ENCODE assay signal across 1 cellular context in the genomic region with DNA sequence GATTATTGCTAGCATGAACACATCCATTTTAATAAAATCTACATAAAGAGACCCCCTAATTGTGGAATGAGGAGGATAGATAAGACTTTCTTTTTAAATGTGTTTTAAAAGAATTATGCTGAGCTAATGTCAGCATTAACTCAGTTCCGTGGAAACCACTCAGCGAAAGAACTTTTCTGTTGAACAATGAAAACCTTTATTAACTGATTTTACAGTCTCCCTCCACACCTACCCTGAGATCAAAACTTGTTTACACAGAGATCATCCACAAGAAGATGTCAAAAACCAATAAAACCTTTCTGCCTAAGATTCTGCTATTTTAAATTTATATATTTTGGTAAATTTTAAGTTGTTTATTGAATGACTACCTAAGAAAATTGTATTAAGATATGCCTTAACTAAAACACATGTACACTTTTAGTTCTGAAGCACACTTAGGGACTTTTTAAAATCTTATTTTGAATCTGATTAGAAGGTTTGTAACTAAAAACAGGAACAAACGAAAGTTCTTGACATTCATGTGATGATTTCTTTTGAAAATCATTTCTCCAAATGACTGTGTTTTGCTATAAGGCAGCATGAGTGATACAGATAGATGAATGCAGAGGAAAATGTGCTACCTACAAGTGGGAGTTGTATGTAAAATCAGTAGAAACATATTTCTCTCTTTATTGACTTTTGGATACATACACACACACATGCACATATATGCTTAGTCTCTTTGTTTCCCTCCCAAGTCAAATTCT.
TF ChIP-seq lines count a peak whose summit lies in the region.

No MANE protein-coding gene starts in this region.

TF ChIP-seq in GM12878, 131 proteins besides CTCF, POLR2A, EP300 and RAD21 (continued from another document and continues in another):
- TF ChIP-seq, protein P1, sequence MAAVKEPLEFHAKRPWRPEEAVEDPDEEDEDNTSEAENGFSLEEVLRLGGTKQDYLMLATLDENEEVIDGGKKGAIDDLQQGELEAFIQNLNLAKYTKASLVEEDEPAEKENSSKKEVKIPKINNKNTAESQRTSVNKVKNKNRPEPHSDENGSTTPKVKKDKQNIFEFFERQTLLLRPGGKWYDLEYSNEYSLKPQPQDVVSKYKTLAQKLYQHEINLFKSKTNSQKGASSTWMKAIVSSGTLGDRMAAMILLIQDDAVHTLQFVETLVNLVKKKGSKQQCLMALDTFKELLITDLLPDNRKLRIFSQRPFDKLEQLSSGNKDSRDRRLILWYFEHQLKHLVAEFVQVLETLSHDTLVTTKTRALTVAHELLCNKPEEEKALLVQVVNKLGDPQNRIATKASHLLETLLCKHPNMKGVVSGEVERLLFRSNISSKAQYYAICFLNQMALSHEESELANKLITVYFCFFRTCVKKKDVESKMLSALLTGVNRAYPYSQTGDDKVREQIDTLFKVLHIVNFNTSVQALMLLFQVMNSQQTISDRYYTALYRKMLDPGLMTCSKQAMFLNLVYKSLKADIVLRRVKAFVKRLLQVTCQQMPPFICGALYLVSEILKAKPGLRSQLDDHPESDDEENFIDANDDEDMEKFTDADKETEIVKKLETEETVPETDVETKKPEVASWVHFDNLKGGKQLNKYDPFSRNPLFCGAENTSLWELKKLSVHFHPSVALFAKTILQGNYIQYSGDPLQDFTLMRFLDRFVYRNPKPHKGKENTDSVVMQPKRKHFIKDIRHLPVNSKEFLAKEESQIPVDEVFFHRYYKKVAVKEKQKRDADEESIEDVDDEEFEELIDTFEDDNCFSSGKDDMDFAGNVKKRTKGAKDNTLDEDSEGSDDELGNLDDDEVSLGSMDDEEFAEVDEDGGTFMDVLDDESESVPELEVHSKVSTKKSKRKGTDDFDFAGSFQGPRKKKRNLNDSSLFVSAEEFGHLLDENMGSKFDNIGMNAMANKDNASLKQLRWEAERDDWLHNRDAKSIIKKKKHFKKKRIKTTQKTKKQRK (IDR thresholded peaks at IDR 0.05; ENCODE audit: low read depth, low read length): no peak
- TF ChIP-seq, protein P2, sequence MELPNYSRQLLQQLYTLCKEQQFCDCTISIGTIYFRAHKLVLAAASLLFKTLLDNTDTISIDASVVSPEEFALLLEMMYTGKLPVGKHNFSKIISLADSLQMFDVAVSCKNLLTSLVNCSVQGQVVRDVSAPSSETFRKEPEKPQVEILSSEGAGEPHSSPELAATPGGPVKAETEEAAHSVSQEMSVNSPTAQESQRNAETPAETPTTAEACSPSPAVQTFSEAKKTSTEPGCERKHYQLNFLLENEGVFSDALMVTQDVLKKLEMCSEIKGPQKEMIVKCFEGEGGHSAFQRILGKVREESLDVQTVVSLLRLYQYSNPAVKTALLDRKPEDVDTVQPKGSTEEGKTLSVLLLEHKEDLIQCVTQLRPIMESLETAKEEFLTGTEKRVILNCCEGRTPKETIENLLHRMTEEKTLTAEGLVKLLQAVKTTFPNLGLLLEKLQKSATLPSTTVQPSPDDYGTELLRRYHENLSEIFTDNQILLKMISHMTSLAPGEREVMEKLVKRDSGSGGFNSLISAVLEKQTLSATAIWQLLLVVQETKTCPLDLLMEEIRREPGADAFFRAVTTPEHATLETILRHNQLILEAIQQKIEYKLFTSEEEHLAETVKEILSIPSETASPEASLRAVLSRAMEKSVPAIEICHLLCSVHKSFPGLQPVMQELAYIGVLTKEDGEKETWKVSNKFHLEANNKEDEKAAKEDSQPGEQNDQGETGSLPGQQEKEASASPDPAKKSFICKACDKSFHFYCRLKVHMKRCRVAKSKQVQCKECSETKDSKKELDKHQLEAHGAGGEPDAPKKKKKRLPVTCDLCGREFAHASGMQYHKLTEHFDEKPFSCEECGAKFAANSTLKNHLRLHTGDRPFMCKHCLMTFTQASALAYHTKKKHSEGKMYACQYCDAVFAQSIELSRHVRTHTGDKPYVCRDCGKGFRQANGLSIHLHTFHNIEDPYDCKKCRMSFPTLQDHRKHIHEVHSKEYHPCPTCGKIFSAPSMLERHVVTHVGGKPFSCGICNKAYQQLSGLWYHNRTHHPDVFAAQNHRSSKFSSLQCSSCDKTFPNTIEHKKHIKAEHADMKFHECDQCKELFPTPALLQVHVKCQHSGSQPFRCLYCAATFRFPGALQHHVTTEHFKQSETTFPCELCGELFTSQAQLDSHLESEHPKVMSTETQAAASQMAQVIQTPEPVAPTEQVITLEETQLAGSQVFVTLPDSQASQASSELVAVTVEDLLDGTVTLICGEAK (IDR thresholded peaks at IDR 0.05; ENCODE audit: borderline replicate concordance): peak; percentile 42; the same call in 1 of the 2 replicates
- peak; percentile 58 to 75; a peak in 3 of 4 replicates for TF ChIP-seq IKZF2 (IDR thresholded peaks at IDR 0.05)
- 0 out of 2 replicates have a peak, but pooled peaks have one; percentile 65 for TF ChIP-seq STAT3 (IDR thresholded peaks at IDR 0.05; ENCODE audit: low read depth, low read length)
- peak; percentile 83 for TF ChIP-seq JUNB (IDR thresholded peaks at IDR 0.05)
- TF ChIP-seq, protein P3, sequence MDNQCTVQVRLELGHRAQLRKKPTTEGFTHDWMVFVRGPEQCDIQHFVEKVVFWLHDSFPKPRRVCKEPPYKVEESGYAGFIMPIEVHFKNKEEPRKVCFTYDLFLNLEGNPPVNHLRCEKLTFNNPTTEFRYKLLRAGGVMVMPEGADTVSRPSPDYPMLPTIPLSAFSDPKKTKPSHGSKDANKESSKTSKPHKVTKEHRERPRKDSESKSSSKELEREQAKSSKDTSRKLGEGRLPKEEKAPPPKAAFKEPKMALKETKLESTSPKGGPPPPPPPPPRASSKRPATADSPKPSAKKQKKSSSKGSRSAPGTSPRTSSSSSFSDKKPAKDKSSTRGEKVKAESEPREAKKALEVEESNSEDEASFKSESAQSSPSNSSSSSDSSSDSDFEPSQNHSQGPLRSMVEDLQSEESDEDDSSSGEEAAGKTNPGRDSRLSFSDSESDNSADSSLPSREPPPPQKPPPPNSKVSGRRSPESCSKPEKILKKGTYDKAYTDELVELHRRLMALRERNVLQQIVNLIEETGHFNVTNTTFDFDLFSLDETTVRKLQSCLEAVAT (IDR thresholded peaks at IDR 0.05): peak; percentile 46; the same call in 1 of the 2 replicates
- TF ChIP-seq ZNF274 (IDR thresholded peaks at IDR 0.05; ENCODE audit: insufficient read depth, insufficient read length): no peak
- TF ChIP-seq, protein P4, sequence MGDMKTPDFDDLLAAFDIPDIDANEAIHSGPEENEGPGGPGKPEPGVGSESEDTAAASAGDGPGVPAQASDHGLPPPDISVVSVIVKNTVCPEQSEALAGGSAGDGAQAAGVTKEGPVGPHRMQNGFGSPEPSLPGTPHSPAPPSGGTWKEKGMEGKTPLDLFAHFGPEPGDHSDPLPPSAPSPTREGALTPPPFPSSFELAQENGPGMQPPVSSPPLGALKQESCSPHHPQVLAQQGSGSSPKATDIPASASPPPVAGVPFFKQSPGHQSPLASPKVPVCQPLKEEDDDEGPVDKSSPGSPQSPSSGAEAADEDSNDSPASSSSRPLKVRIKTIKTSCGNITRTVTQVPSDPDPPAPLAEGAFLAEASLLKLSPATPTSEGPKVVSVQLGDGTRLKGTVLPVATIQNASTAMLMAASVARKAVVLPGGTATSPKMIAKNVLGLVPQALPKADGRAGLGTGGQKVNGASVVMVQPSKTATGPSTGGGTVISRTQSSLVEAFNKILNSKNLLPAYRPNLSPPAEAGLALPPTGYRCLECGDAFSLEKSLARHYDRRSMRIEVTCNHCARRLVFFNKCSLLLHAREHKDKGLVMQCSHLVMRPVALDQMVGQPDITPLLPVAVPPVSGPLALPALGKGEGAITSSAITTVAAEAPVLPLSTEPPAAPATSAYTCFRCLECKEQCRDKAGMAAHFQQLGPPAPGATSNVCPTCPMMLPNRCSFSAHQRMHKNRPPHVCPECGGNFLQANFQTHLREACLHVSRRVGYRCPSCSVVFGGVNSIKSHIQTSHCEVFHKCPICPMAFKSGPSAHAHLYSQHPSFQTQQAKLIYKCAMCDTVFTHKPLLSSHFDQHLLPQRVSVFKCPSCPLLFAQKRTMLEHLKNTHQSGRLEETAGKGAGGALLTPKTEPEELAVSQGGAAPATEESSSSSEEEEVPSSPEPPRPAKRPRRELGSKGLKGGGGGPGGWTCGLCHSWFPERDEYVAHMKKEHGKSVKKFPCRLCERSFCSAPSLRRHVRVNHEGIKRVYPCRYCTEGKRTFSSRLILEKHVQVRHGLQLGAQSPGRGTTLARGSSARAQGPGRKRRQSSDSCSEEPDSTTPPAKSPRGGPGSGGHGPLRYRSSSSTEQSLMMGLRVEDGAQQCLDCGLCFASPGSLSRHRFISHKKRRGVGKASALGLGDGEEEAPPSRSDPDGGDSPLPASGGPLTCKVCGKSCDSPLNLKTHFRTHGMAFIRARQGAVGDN (IDR thresholded peaks at IDR 0.05): peak; percentile 50
- TF ChIP-seq, protein P5, sequence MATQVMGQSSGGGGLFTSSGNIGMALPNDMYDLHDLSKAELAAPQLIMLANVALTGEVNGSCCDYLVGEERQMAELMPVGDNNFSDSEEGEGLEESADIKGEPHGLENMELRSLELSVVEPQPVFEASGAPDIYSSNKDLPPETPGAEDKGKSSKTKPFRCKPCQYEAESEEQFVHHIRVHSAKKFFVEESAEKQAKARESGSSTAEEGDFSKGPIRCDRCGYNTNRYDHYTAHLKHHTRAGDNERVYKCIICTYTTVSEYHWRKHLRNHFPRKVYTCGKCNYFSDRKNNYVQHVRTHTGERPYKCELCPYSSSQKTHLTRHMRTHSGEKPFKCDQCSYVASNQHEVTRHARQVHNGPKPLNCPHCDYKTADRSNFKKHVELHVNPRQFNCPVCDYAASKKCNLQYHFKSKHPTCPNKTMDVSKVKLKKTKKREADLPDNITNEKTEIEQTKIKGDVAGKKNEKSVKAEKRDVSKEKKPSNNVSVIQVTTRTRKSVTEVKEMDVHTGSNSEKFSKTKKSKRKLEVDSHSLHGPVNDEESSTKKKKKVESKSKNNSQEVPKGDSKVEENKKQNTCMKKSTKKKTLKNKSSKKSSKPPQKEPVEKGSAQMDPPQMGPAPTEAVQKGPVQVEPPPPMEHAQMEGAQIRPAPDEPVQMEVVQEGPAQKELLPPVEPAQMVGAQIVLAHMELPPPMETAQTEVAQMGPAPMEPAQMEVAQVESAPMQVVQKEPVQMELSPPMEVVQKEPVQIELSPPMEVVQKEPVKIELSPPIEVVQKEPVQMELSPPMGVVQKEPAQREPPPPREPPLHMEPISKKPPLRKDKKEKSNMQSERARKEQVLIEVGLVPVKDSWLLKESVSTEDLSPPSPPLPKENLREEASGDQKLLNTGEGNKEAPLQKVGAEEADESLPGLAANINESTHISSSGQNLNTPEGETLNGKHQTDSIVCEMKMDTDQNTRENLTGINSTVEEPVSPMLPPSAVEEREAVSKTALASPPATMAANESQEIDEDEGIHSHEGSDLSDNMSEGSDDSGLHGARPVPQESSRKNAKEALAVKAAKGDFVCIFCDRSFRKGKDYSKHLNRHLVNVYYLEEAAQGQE (IDR thresholded peaks at IDR 0.05; ENCODE audit: low read depth, low read length): no peak
- no peak for TF ChIP-seq PAX5 (IDR thresholded peaks at IDR 0.05; ENCODE audit: borderline replicate concordance, low read depth, low read length)
- TF ChIP-seq DPF2 (IDR thresholded peaks at IDR 0.05): peak; percentile 75
- TF ChIP-seq SREBF2 (IDR thresholded peaks at IDR 0.05; ENCODE audit: low read length): no peak
- no peak for TF ChIP-seq FOXK2 (IDR thresholded peaks at IDR 0.05)
- TF ChIP-seq, protein P6, sequence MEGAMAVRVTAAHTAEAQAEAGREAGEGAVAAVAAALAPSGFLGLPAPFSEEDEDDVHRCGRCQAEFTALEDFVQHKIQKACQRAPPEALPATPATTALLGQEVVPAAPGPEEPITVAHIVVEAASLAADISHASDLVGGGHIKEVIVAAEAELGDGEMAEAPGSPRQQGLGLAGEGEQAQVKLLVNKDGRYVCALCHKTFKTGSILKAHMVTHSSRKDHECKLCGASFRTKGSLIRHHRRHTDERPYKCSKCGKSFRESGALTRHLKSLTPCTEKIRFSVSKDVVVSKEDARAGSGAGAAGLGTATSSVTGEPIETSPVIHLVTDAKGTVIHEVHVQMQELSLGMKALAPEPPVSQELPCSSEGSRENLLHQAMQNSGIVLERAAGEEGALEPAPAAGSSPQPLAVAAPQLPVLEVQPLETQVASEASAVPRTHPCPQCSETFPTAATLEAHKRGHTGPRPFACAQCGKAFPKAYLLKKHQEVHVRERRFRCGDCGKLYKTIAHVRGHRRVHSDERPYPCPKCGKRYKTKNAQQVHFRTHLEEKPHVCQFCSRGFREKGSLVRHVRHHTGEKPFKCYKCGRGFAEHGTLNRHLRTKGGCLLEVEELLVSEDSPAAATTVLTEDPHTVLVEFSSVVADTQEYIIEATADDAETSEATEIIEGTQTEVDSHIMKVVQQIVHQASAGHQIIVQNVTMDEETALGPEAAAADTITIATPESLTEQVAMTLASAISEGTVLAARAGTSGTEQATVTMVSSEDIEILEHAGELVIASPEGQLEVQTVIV (IDR thresholded peaks at IDR 0.05; ENCODE audit: borderline replicate concordance, partially characterized antibody): no peak
- TF ChIP-seq SRF (IDR thresholded peaks at IDR 0.05; ENCODE audit: low read depth in 2 of 2, low read length in 2 of 2): no peak
- TF ChIP-seq MEF2B (IDR thresholded peaks at IDR 0.05; ENCODE audit: partially characterized antibody, poor library complexity, severe bottlenecking): peak; percentile 96
- TF ChIP-seq, protein P7, sequence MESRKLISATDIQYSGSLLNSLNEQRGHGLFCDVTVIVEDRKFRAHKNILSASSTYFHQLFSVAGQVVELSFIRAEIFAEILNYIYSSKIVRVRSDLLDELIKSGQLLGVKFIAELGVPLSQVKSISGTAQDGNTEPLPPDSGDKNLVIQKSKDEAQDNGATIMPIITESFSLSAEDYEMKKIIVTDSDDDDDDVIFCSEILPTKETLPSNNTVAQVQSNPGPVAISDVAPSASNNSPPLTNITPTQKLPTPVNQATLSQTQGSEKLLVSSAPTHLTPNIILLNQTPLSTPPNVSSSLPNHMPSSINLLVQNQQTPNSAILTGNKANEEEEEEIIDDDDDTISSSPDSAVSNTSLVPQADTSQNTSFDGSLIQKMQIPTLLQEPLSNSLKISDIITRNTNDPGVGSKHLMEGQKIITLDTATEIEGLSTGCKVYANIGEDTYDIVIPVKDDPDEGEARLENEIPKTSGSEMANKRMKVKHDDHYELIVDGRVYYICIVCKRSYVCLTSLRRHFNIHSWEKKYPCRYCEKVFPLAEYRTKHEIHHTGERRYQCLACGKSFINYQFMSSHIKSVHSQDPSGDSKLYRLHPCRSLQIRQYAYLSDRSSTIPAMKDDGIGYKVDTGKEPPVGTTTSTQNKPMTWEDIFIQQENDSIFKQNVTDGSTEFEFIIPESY (IDR thresholded peaks at IDR 0.05): no peak
- TF ChIP-seq TARDBP (IDR thresholded peaks at IDR 0.05; ENCODE audit: borderline replicate concordance): no peak
- peak; percentile 65; the same call in 1 of the 2 replicates for TF ChIP-seq BCL11A (IDR thresholded peaks at IDR 0.05; ENCODE audit: low read depth, low read length)
- TF ChIP-seq FOS (IDR thresholded peaks at IDR 0.05; ENCODE audit: borderline replicate concordance, extremely low read depth, insufficient read length): no peak
- TF ChIP-seq SREBF1 (IDR thresholded peaks at IDR 0.05; ENCODE audit: low read length): 0 out of 2 replicates have a peak, but pooled peaks have one; percentile 36
